Comparison of ENCODE assay signal across 11 cellular contexts in the genomic region with DNA sequence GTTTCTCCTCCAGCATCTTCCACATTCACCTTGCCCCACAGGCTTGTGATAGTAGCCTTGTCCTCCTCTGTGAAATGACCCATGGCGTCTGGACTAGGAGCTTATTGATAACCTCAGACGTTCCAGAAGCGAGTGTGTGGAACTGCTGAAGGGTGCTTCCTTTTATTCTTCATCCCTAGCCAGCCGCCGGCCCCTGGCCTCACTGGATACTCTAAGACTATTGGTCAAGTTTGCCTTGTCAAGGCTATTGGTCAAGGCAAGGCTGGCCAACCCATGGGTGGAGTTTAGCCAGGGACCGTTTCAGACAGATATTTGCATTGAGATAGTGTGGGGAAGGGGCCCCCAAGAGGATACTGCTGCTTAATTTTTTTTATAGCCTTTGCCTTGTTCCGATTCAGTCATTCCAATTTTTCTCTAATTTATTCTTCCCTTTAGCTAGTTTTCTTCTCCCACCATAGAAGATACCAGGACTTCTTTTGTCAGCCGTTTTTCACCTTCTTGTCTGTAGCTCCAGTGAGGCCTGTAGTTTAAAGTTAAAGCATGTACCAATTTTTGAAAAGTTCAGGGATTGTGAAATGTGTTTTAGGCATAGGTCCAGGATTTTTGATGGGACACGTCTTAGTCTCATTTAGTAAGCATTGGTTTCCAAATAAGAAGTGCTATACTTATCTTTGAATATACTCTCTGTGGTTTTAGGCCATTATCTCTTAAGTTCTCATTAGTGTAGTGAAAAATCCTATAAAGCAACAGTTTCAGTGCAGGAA. TPM values are rescaled to one million over a fixed set of nuclear protein-coding genes. Genes with fewer than 3 reads are reported as not detected.
A peak's percentile ranks its signal among the peaks of the same experiment; 100 is the strongest.
DNase-seq lines count a peak whose midpoint lies in the region; ATAC-seq and TF ChIP-seq lines count a peak whose summit lies in the region.
"Not testable (repeated sequence)": the region's sequence is repeated elsewhere in the genome, so short reads cannot be mapped to it uniquely, and the experiment has no call there.
"Had no signal": no experiment of that assay in that cellular context is flagged by ENCODE, and none has a peak within 500 bp of the region (broad histone marks: within the 10 kb centered on the region; RNA-seq: fewer than 3 reads in every experiment).

TSS of gene HBG2 (minus strand) at position 136 of the 764 bp plus-strand sequence. CDS start at position 83, 53 bp downstream.

- not testable (repeated sequence) for H3K14ac ChIP-seq in IMR-90 (replicated peaks; ENCODE audit: low read depth, low read length)

- 0 out of 2 replicates have a peak within 1 kb of the TSS, but pooled peaks have one; percentile 24 for H3K18ac ChIP-seq in IMR-90 (ENCODE audit: low read depth, low read length)

- H3K79me1 ChIP-seq in IMR-90 (ENCODE audit: low read depth in 1 of 2, low read length in 2 of 2): not testable (repeated sequence)

- peak within 1 kb of the TSS; percentile 7; the same call in 1 of the 2 replicates for H4K5ac ChIP-seq in IMR-90 (ENCODE audit: low read depth, low read length)

- not testable (repeated sequence) for TF ChIP-seq RAD21 in IMR-90 (IDR thresholded peaks at IDR 0.05; ENCODE audit: low read length)

- BruUV-seq in IMR-90 (replicated peaks; lab: Mats Ljungman, UMichigan); MCF 10A (replicated peaks; lab: Mats Ljungman, UMichigan): not testable (repeated sequence)

- intact Hi-C loops in IMR-90 (cut with micrococcal nuclease); MCF 10A (cut with micrococcal nuclease): not testable (repeated sequence)

- in situ Hi-C loops in IMR-90 (cut with MboI; ENCODE audit: low sequenced_read_pairs): not testable (repeated sequence)

- H3K4me1 Mint-ChIP-seq in CD8-positive, alpha-beta memory T cell: not testable (repeated sequence)
- H3K4me1 Mint-ChIP-seq in MCF 10A (ENCODE audit: insufficient read depth, unreplicated experiment): peaks cover 15% of the 10 kb centered on the region

- not testable (repeated sequence) for H2BK20ac ChIP-seq in IMR-90 (ENCODE audit: low read depth, low read length)

- H3K4me3 Mint-ChIP-seq in CD8-positive, alpha-beta memory T cell; MCF 10A (ENCODE audit: unreplicated experiment): not testable (repeated sequence)

- H3K4me3 ChIP-seq in CD8-positive, alpha-beta memory T cell (ENCODE audit: low read length); IMR-90 (ENCODE audit: insufficient read depth, low read depth, low read length); fibroblast of pulmonary artery (replicated peaks; ENCODE audit: low read depth, low read length): not testable (repeated sequence)

- not testable (repeated sequence) for H2BK15ac ChIP-seq in IMR-90 (ENCODE audit: low read depth, low read length)

- H3K36me3 ChIP-seq in CD8-positive, alpha-beta memory T cell (ENCODE audit: insufficient read depth, low read length); IMR-90 (ENCODE audit: control insufficient read depth, insufficient read depth, low read length): not testable (repeated sequence)

- peak; percentile 17 for ATAC-seq in IMR-90 (ENCODE audit: low read depth)

- not testable (repeated sequence) for TF ChIP-seq CTCF in IMR-90 (conservative IDR thresholded peaks at IDR 0.05; ENCODE audit: low read depth, low read length); MCF 10A (IDR thresholded peaks at IDR 0.05; ENCODE audit: unreplicated experiment); fibroblast of pulmonary artery (IDR thresholded peaks at IDR 0.05; ENCODE audit: low read length, missing control alignments)

- peak within 1 kb of the TSS; percentile 20 for H3K27ac ChIP-seq in CD8-positive, alpha-beta memory T cell (ENCODE audit: low read depth, low read length)
- not testable (repeated sequence) for H3K27ac ChIP-seq in IMR-90 (ENCODE audit: insufficient read depth, low read length)

- H3K9me3 ChIP-seq in CD8-positive, alpha-beta memory T cell (ENCODE audit: low read length); IMR-90 (ENCODE audit: control insufficient read depth, insufficient read depth, low read length): not testable (repeated sequence)

- not testable (repeated sequence) for H4K8ac ChIP-seq in IMR-90 (ENCODE audit: low read depth in 2 of 2, low read length in 2 of 2)

- TF ChIP-seq POLR2A in IMR-90 (IDR thresholded peaks at IDR 0.05; ENCODE audit: low read depth, low read length): not testable (repeated sequence)
- peak; percentile 66 for TF ChIP-seq POLR2A in erythroblast (IDR thresholded peaks at IDR 0.05; ENCODE audit: low read length)

- not testable (repeated sequence) for H2AFZ ChIP-seq in IMR-90 (replicated peaks; ENCODE audit: low read length, poor library complexity)

- H3K4ac ChIP-seq in IMR-90 (ENCODE audit: low read depth, low read length): not testable (repeated sequence)

- dilution Hi-C loops in IMR-90 (cut with HindIII; ENCODE audit: low sequenced_read_pairs, unreplicated experiment): not testable (repeated sequence)

- not testable (repeated sequence) for H3K9ac ChIP-seq in IMR-90 (ENCODE audit: low read depth, low read length)

- H3K56ac ChIP-seq in IMR-90 (ENCODE audit: extremely low read depth, insufficient read depth, low read length): not testable (repeated sequence)

- WGBS in IMR-90 (ENCODE audit: extremely low coverage in 2 of 2, insufficient read length in 1 of 2), 2 experiments: 40% methylated on average over 1 of the region's 9 CpGs; no CpG with 5 or more reads in 1 of the 2 experiments

- H3K4me1 ChIP-seq in CD8-positive, alpha-beta memory T cell (ENCODE audit: insufficient read depth, low read length); IMR-90 (ENCODE audit: control insufficient read depth, insufficient read depth, low read length): not testable (repeated sequence)

- POLR2A ChIA-PET in CD8-positive, alpha-beta memory T cell (lab: Charles Lee); IMR-90 (lab: Charles Lee; ENCODE audit: unreplicated experiment); MCF 10A (lab: Yijun Ruan, JAX): not testable (repeated sequence)

- 0 out of 2 replicates have a peak within 1 kb of the TSS, but pooled peaks have one; percentile 3 for H2BK120ac ChIP-seq in IMR-90 (ENCODE audit: low read depth, low read length)

- not testable (repeated sequence) for H3K9me1 ChIP-seq in IMR-90 (ENCODE audit: insufficient read depth, low read length)

- H2AK5ac ChIP-seq in IMR-90 (ENCODE audit: low read depth, low read length): peak within 1 kb of the TSS; percentile 3

- not testable (repeated sequence) for H3K27ac Mint-ChIP-seq in CD8-positive, alpha-beta memory T cell; MCF 10A (ENCODE audit: low read depth, unreplicated experiment)

- CTCF ChIA-PET in CD8-positive, alpha-beta memory T cell (lab: Charles Lee); IMR-90 (lab: Yijun Ruan, JAX); MCF 10A (lab: Yijun Ruan, JAX): not testable (repeated sequence)

- peaks cover 0 to 11% of the 10 kb centered on the region in 2 donors for H3K27me3 Mint-ChIP-seq in CD8-positive, alpha-beta memory T cell
- peaks cover 20% of the 10 kb centered on the region for H3K27me3 Mint-ChIP-seq in MCF 10A (ENCODE audit: insufficient read depth, unreplicated experiment)

- not testable (repeated sequence) for H2BK5ac ChIP-seq in IMR-90 (ENCODE audit: low read depth, low read length, poor library complexity, severe bottlenecking)

- not testable (repeated sequence) for H4K91ac ChIP-seq in IMR-90 (ENCODE audit: insufficient read depth, low read depth, low read length)

- H2AK9ac ChIP-seq in IMR-90 (replicated peaks; ENCODE audit: low read depth, low read length, poor library complexity): not testable (repeated sequence)

- H3K36me3 Mint-ChIP-seq in CD8-positive, alpha-beta memory T cell; MCF 10A (ENCODE audit: insufficient read depth, unreplicated experiment): not testable (repeated sequence)

- not testable (repeated sequence) for H3K27me3 ChIP-seq in CD8-positive, alpha-beta memory T cell (ENCODE audit: insufficient read depth, low read length, poor library complexity, severe bottlenecking); IMR-90 (ENCODE audit: control insufficient read depth, insufficient read depth, low read length)

- H3K4me2 ChIP-seq in IMR-90 (ENCODE audit: low read depth, low read length): not testable (repeated sequence)

- not testable (repeated sequence) for H3K23ac ChIP-seq in IMR-90 (ENCODE audit: low read depth, low read length)

- DNase-seq in CD8-positive, alpha-beta memory T cell; mucosa of gallbladder (ENCODE audit: low spot score): not testable (repeated sequence)
- peak; percentile 19 for DNase-seq in IMR-90
- DNase-seq in MCF 10A (ENCODE audit: unreplicated experiment): peak; percentile 21
- DNase-seq in erythroblast (lab: John Stamatoyannopoulos, UW): peak in 1 of 2 experiments; percentile 84
- DNase-seq in fibroblast of pulmonary artery (ENCODE audit: low read depth): peak; percentile 39
- DNase-seq in stromal cell of bone marrow (ENCODE audit: low read depth): peak; percentile 2

- H4K20me1 ChIP-seq in IMR-90 (ENCODE audit: insufficient read depth, low read length): not testable (repeated sequence)

- H3K9me3 Mint-ChIP-seq in CD8-positive, alpha-beta memory T cell: peaks cover 2 to 10% (median 4%) of the 10 kb centered on the region in 5 donors
- H3K9me3 Mint-ChIP-seq in MCF 10A (ENCODE audit: unreplicated experiment): not testable (repeated sequence)

RNA-seq across cellular contexts. Expression of gene HBG2, which starts in this region (rescaled TPM):
- not detected for total RNA-seq in CD8-positive, alpha-beta memory T cell
- polyA plus RNA-seq in CD8-positive, alpha-beta memory T cell: not detected
- total RNA-seq in IMR-90 (2012; rRNA removed) (0.54 TPM in 1 of 2 replicates, not detected in the other), MCF 10A (2022) (not detected in 2 replicates), mucosa of gallbladder (13.2 TPM)
- polyA plus RNA-seq in IMR-90 (2012; rRNA removed): 1.7 TPM in 1 of 2 replicates, not detected in the other
- 0.55 and 1.3 TPM in 2 replicates for polyA plus RNA-seq in IMR-90 (2012; cell fraction: cytosol; rRNA removed)
- not detected in 2 replicates for polyA plus RNA-seq in IMR-90 (2012; cell fraction: nucleus; rRNA removed; ENCODE audit: low replicate concordance)
- total RNA-seq: Calu3; CD4-positive, CD25-positive, alpha-beta regulatory T cell; Daoy; H7 had no signal
- polyA plus RNA-seq: CD4-positive, CD25-positive, alpha-beta regulatory T cell had no signal

Comparison
In these comparisons a context has a peak if more than half of its experiments do, and no peak if none do; other contexts are left out.
1. Peak in DNase-seq in MCF 10A; RNA of the gene not detected or under 1 TPM.